16 cellular contexts compared by ENCODE assay signal in the genomic region with DNA sequence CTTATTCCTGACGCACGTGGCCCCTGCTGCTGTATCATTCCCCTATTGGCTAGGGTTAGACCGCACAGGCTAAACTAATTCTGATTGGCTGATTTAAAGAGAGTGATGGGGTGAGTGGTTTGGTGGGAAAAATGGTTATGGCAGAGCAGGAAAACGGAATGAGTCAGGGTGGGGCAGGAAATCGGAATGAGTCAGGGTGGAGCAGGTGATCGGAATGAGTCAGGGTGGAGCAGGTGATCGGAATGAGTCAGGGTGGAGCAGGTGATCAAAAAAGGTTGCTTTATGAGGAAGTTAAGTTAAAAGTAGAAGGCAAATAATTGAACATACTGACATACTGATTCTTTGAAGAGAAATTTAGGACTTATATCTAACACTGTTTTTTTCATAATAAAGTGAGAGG. TPM values are rescaled to one million over a fixed set of nuclear protein-coding genes. Genes with fewer than 3 reads are reported as not detected.
"Had no signal": no experiment of that assay in that cellular context is flagged by ENCODE, and none has a peak within 500 bp of the region (broad histone marks: within the 10 kb centered on the region; RNA-seq: fewer than 3 reads in every experiment).

No MANE protein-coding gene starts in this region.

RNA-seq across cellular contexts. Expression of a gene that starts 2.6 kb away (rescaled TPM):
- total RNA-seq: activated naive CD4-positive, alpha-beta T cell treated with anti-CD3 and anti-CD28 coated beads, Interleukin-2, amount 50 U/mL, for 72 hours; activated T-helper 2 cell treated with anti-CD3 and anti-CD28 coated beads, Interferon-gamma antibody, Interleukin-2, Interleukin-4, amounts not matched to agents 10 μg/mL and 5 μg/mL and 100 μg/mL, durations not matched to agents 14 hours and 24 hours and 36 hours; chondrocyte; dermis microvascular lymphatic vessel endothelial cell; endodermal cell; esophagus mucosa; left colon; lung; mononuclear cell; naive thymus-derived CD4-positive, alpha-beta T cell; progenitor cell of endocrine pancreas; smooth muscle cell; temporal lobe; ureter had no signal
- polyA plus RNA-seq: immature natural killer cell; naive thymus-derived CD4-positive, alpha-beta T cell; smooth muscle cell had no signal

RNA-seq across cellular contexts. Expression of a gene that starts 42.7 kb away (rescaled TPM):
- total RNA-seq: activated naive CD4-positive, alpha-beta T cell treated with anti-CD3 and anti-CD28 coated beads, Interleukin-2, amount 50 U/mL, for 72 hours; activated T-helper 2 cell treated with anti-CD3 and anti-CD28 coated beads, Interferon-gamma antibody, Interleukin-2, Interleukin-4, amounts not matched to agents 10 μg/mL and 5 μg/mL and 100 μg/mL, durations not matched to agents 14 hours and 24 hours and 36 hours; chondrocyte; endodermal cell; esophagus mucosa; fibroblast of villous mesenchyme; left colon; mononuclear cell; naive thymus-derived CD4-positive, alpha-beta T cell; progenitor cell of endocrine pancreas; smooth muscle cell; ureter had no signal
- polyA plus RNA-seq: immature natural killer cell; lung; naive thymus-derived CD4-positive, alpha-beta T cell; smooth muscle cell had no signal
